Comparison of ENCODE assay signal across 24 cellular contexts in genomic region chr1:106984801-106985200, GRCh38.
DNase-seq lines count a peak whose midpoint lies in the region; FAIRE-seq and TF ChIP-seq lines count a peak whose summit lies in the region.
"Had no signal": no experiment of that assay in that cellular context is flagged by ENCODE, and none has a peak within 500 bp of the region (broad histone marks: within the 10 kb centered on the region; RNA-seq: fewer than 3 reads in every experiment).

No MANE protein-coding gene starts in this region.

- H3K4me1 Mint-ChIP-seq in activated naive CD4-positive, alpha-beta T cell treated with anti-CD3 and anti-CD28 coated beads, Interleukin-2, amount 10 ng/mL, durations not matched to agents 7 days and 5 days = no peaks in the 10 kb centered on the region
- H3K4me1 Mint-ChIP-seq: B cell had no signal

- no peak for TF ChIP-seq POLR2A in H1 (IDR thresholded peaks at IDR 0.05; ENCODE audit: control extremely low read depth in 1 of 2, low read depth in 2 of 2, low read length in 2 of 2)

- no peaks in the 10 kb centered on the region for H4K20me1 ChIP-seq in H1 (replicated peaks in 1 of 2; ENCODE audit: control insufficient read depth in 1 of 2, insufficient read depth in 2 of 2, low read length in 2 of 2)
- H4K20me1 ChIP-seq: BLaER1 treated with 17β-estradiol and CSF1 and Interleukin-3, amounts not matched to agents 10 nM and 100 nM had no signal

- H3K4me3 ChIP-seq in H1 (ENCODE audit: extremely low read depth in 1 of 4, insufficient read depth in 2 of 4, low read depth in 3 of 4, low read length in 4 of 4) = peak overlapping the region in 1 of 4 experiments; percentile 36; a peak in 1 of 8 replicates
- H3K4me3 ChIP-seq in iPS-20b (ENCODE audit: low read length) = peak overlapping the region; percentile 42; the same call in 1 of the 2 replicates
- H3K4me3 ChIP-seq: A549; BLaER1 treated with 17β-estradiol and CSF1 and Interleukin-3, amounts not matched to agents 10 nM and 100 nM had no signal

- no peak overlapping the region for H2BK5ac ChIP-seq in H1 (ENCODE audit: low read depth, low read length)

- H3K9me3 ChIP-seq in H1 (ENCODE audit: insufficient read depth in 2 of 2, low read depth in 1 of 2, low read length in 1 of 2) = no peaks in the 10 kb centered on the region
- H3K9me3 ChIP-seq in iPS-20b (ENCODE audit: insufficient read depth, low read depth, low read length) = no peaks in the 10 kb centered on the region
- H3K9me3 ChIP-seq: A549; BLaER1 treated with 17β-estradiol and CSF1 and Interleukin-3, amounts not matched to agents 10 nM and 100 nM; Caco-2 had no signal

- CTCF ChIA-PET in activated naive CD4-positive, alpha-beta T cell treated with anti-CD3 and anti-CD28 coated beads, Interleukin-2, amount 10 ng/mL, durations not matched to agents 7 days and 5 days (lab: Charles Lee) = no interaction called here
- CTCF ChIA-PET in H1 (lab: Charles Lee; ENCODE audit: partially characterized antibody) = interaction anchor here (1.0 kb wide), 1 partner anchor 155 kb away, joined by 3 read pairs; no protein-coding TSS in a partner anchor

- H3K79me2 ChIP-seq in H1 (ENCODE audit: control insufficient read depth in 1 of 2, insufficient read depth in 2 of 2, low read length in 2 of 2) = no peaks in the 10 kb centered on the region

- H3K27me3 ChIP-seq in H1 (replicated peaks in 1 of 4; ENCODE audit: control insufficient read depth in 3 of 4, extremely low read depth in 1 of 4, insufficient read depth in 3 of 4, low read length in 3 of 4) = no peaks in the 10 kb centered on the region
- no peaks in the 10 kb centered on the region for H3K27me3 ChIP-seq in iPS-20b (ENCODE audit: insufficient read depth, low read length)
- H3K27me3 ChIP-seq: BLaER1 treated with 17β-estradiol and CSF1 and Interleukin-3, amounts not matched to agents 10 nM and 100 nM had no signal

- H3K4me3 Mint-ChIP-seq in activated naive CD4-positive, alpha-beta T cell treated with anti-CD3 and anti-CD28 coated beads, Interleukin-2, amount 10 ng/mL, durations not matched to agents 7 days and 5 days = no peak overlapping the region
- H3K4me3 Mint-ChIP-seq: B cell; CD4-positive, alpha-beta T cell; CD8-positive, alpha-beta T cell had no signal

- H4K8ac ChIP-seq in H1 (ENCODE audit: extremely low read depth, insufficient read depth, low read length) = no peak overlapping the region

- no peaks in the 10 kb centered on the region for H3K79me1 ChIP-seq in H1 (ENCODE audit: low read depth, low read length)

- H4K5ac ChIP-seq in H1 (ENCODE audit: insufficient read length, low read depth, low read length) = no peak overlapping the region

- H3K27me3 Mint-ChIP-seq in activated naive CD4-positive, alpha-beta T cell treated with anti-CD3 and anti-CD28 coated beads, Interleukin-2, amount 10 ng/mL, durations not matched to agents 7 days and 5 days = no peaks in the 10 kb centered on the region

- H3K4me2 ChIP-seq in H1 (ENCODE audit: insufficient read depth in 1 of 2, low read depth in 2 of 2, low read length in 2 of 2) = peak overlapping the region; percentile 35 to 38
- H3K4me2 ChIP-seq: A549; BLaER1 treated with 17β-estradiol and CSF1 and Interleukin-3, amounts not matched to agents 10 nM and 100 nM had no signal

- H2AK5ac ChIP-seq in H1 (ENCODE audit: low read depth, low read length) = no peak overlapping the region

- H3K27ac Mint-ChIP-seq in activated naive CD4-positive, alpha-beta T cell treated with anti-CD3 and anti-CD28 coated beads, Interleukin-2, amount 10 ng/mL, durations not matched to agents 7 days and 5 days = peak overlapping the region; percentile 35
- H3K27ac Mint-ChIP-seq: B cell; CD4-positive, alpha-beta T cell; CD8-positive, alpha-beta T cell had no signal

- H3K9ac ChIP-seq in H1 (replicated peaks in 1 of 4; ENCODE audit: extremely low read depth in 1 of 4, low read depth in 3 of 4, low read length in 3 of 4) = no peak overlapping the region
- H3K9ac ChIP-seq in iPS-20b (ENCODE audit: low read depth, low read length) = no peak overlapping the region
- H3K9ac ChIP-seq: BLaER1 treated with 17β-estradiol and CSF1 and Interleukin-3, amounts not matched to agents 10 nM and 100 nM had no signal

- H3K4ac ChIP-seq in H1 (replicated peaks; ENCODE audit: insufficient read length, low read depth, low read length) = no peak overlapping the region

- no peak for TF ChIP-seq CTCF in H1 (IDR thresholded peaks at IDR 0.05; ENCODE audit: control extremely low read depth in 1 of 3, insufficient read depth in 1 of 3, low read depth in 1 of 3, low read length in 3 of 3)

- H3K36me3 ChIP-seq in H1 (ENCODE audit: control insufficient read depth in 2 of 4, insufficient read depth in 4 of 4, low read length in 3 of 4) (no peaks in the 10 kb centered on the region), iPS-20b (ENCODE audit: insufficient read depth, low read depth, low read length) (no peaks in the 10 kb centered on the region)
- H3K36me3 ChIP-seq: BLaER1 treated with 17β-estradiol and CSF1 and Interleukin-3, amounts not matched to agents 10 nM and 100 nM had no signal

- no peak overlapping the region for H3K18ac ChIP-seq in H1 (ENCODE audit: extremely low read depth, low read length)

- H2AFZ ChIP-seq in H1 (ENCODE audit: low read length) = no peak overlapping the region

- no peak overlapping the region for H2BK12ac ChIP-seq in H1 (ENCODE audit: low read depth, low read length)

- no peak overlapping the region for H4K91ac ChIP-seq in H1 (replicated peaks; ENCODE audit: insufficient read length, low read length)

- DNase-seq in activated naive CD4-positive, alpha-beta T cell treated with anti-CD3 and anti-CD28 coated beads, Interleukin-2, amount 10 ng/mL, durations not matched to agents 7 days and 5 days = no peak
- DNase-seq in activated naive CD4-positive, alpha-beta T cell treated with Interleukin-2 at 50 U/mL for 16 hours = no peak
- DNase-seq in RCC 7860 (ENCODE audit: low spot score) (no peak), H1 (ENCODE audit: low read depth in 1 of 2, low spot score in 2 of 2) (no peak), epidermal melanocyte (ENCODE audit: insufficient read length, low spot score) (no peak), dermis blood vessel endothelial cell (no peak)
- no peak for DNase-seq in activated CD8-positive, alpha-beta memory T cell treated with anti-CD3 and anti-CD28 coated beads, Interleukin-2, amount 50 U/mL, for 4 hours
- DNase-seq: AML-193; Caco-2; Calu3; CD4-positive, alpha-beta T cell; CD8-positive, alpha-beta T cell; DMS79 treated with DMSO at 0.1 percent for 48 hours; GF-D8 had no signal

- H2BK120ac ChIP-seq in H1 (replicated peaks; ENCODE audit: low read depth, low read length) = no peak overlapping the region

- no peak overlapping the region for H3K14ac ChIP-seq in H1 (ENCODE audit: insufficient read length)

- H2BK20ac ChIP-seq in H1 (ENCODE audit: low read length) = no peak overlapping the region

- POLR2A ChIA-PET in H1 (lab: Charles Lee; ENCODE audit: partially characterized antibody) = no interaction called here

- H2BK15ac ChIP-seq in H1 (ENCODE audit: low read length) = no peak overlapping the region

- no peak for TF ChIP-seq EP300 in H1 (IDR thresholded peaks at IDR 0.05; ENCODE audit: borderline replicate concordance in 1 of 2, low read depth in 2 of 2, low read length in 2 of 2)

- no peak overlapping the region for H3K56ac ChIP-seq in H1 (replicated peaks; ENCODE audit: insufficient read length, low read depth, low read length)

- no peaks in the 10 kb centered on the region for H3K23me2 ChIP-seq in H1 (ENCODE audit: low read depth, low read length)

- TF ChIP-seq RAD21 in H1 (IDR thresholded peaks at IDR 0.05 in 1 of 2, conservative IDR thresholded peaks at IDR 0.05 in 1 of 2; ENCODE audit: low read depth in 2 of 2, low read length in 2 of 2) = no peak

- H3K9me3 Mint-ChIP-seq in activated naive CD4-positive, alpha-beta T cell treated with anti-CD3 and anti-CD28 coated beads, Interleukin-2, amount 10 ng/mL, durations not matched to agents 7 days and 5 days = no peaks in the 10 kb centered on the region
- H3K9me3 Mint-ChIP-seq: CD4-positive, alpha-beta T cell; CD8-positive, alpha-beta T cell had no signal

- H3K27ac ChIP-seq in H1 (ENCODE audit: low read depth, low read length) = no peak overlapping the region
- no peak overlapping the region for H3K27ac ChIP-seq in iPS-20b (ENCODE audit: low read length)
- H3K27ac ChIP-seq: 22Rv1; A549; BLaER1 treated with 17β-estradiol and CSF1 and Interleukin-3, amounts not matched to agents 10 nM and 100 nM; C4-2B had no signal

- FAIRE-seq in RCC 7860 (lab: Jason Lieb, UNC) = peak; percentile 39
- FAIRE-seq in H1 (lab: Jason Lieb, UNC) = no peak
- FAIRE-seq: A549, D721Med, G401.6, GM12891, GM19239 had no signal

- no peak overlapping the region for H3K23ac ChIP-seq in H1 (ENCODE audit: insufficient read length)

- H3K36me3 Mint-ChIP-seq in activated naive CD4-positive, alpha-beta T cell treated with anti-CD3 and anti-CD28 coated beads, Interleukin-2, amount 10 ng/mL, durations not matched to agents 7 days and 5 days = no peaks in the 10 kb centered on the region
- H3K36me3 Mint-ChIP-seq: CD8-positive, alpha-beta T cell had no signal

- H3K4me1 ChIP-seq in H1 (replicated peaks in 1 of 4; ENCODE audit: control insufficient read depth in 3 of 4, insufficient read depth in 4 of 4, low read length in 3 of 4) = peaks cover 3 to 14% (median 6%) of the 10 kb centered on the region in 4 experiments; a peak in 3 of 7 replicates
- peaks cover 11% of the 10 kb centered on the region; the same call in 1 of the 2 replicates for H3K4me1 ChIP-seq in iPS-20b (ENCODE audit: insufficient read depth, low read length)
- H3K4me1 ChIP-seq: A549; BLaER1 treated with 17β-estradiol and CSF1 and Interleukin-3, amounts not matched to agents 10 nM and 100 nM; Caco-2 had no signal

TF ChIP-seq in H1, 55 proteins besides CTCF, POLR2A, EP300 and RAD21:
- peak; percentile 44; the same call in 1 of the 2 replicates for TF ChIP-seq MAX (IDR thresholded peaks at IDR 0.05)
- no peak for TF ChIP-seq E2F6 (IDR thresholded peaks at IDR 0.05)
- no peak for TF ChIP-seq TCF12 (IDR thresholded peaks at IDR 0.05; ENCODE audit: low read depth, low read length)
TF ChIP-seq in H1: peak in this region for 1.
